In the genomic region with DNA sequence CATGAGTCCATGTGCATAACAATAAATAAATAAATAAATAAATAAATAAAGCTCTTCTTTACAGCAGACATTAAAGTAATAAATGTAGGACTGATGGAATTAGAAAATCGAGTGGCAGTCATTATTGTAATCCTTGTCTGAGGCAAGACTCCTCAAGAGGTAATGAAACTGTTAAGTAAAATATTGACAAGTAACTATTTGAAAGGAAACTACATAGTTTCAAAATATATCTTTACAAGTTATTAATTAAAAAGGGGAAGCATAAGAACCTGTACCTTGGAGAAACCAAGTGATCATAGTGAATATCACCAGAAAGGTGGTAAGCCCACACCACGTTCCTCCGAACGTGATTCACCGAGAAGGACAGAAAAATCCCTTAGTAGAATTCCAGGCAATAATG, we compare ENCODE assay signal across 18 cellular contexts.
A peak's percentile ranks its signal among the peaks of the same experiment; 100 is the strongest.
DNase-seq lines count a peak whose midpoint lies in the region; ATAC-seq and TF ChIP-seq lines count a peak whose summit lies in the region.
"Had no signal": no experiment of that assay in that cellular context is flagged by ENCODE, and none has a peak within 500 bp of the region (broad histone marks: within the 10 kb centered on the region; RNA-seq: fewer than 3 reads in every experiment).

No MANE protein-coding gene starts in this region.

- no peak overlapping the region for H3K27ac Mint-ChIP-seq in endothelial cell (ENCODE audit: unreplicated experiment)

- no peak for TF ChIP-seq CTCF in endothelial cell (IDR thresholded peaks at IDR 0.05; ENCODE audit: unreplicated experiment)

- no peak overlapping the region for H3K4me3 Mint-ChIP-seq in endothelial cell (ENCODE audit: unreplicated experiment)

- H3K36me3 Mint-ChIP-seq in endothelial cell (ENCODE audit: low read depth, unreplicated experiment), result no peaks in the 10 kb centered on the region

- no peaks in the 10 kb centered on the region for H3K27me3 Mint-ChIP-seq in endothelial cell (ENCODE audit: unreplicated experiment)

- no peak for DNase-seq in stimulated activated naive CD8-positive, alpha-beta T cell treated with anti-CD3 and anti-CD28 coated beads, Interleukin-15, Interleukin-2, amounts not matched to agents 100 U/mL and 50 U/mL, for 24 hours
- no peak for DNase-seq in stimulated activated CD4-positive, alpha-beta T cell treated with anti-CD3 and anti-CD28 coated beads, Interleukin-15, amount 100 ng/mL, for 24 hours
- DNase-seq in endothelial cell (ENCODE audit: low spot score) (no peak), NCI-H1694 (lab: John Stamatoyannopoulos, UW) (no peak)
- DNase-seq: MG63, NCI-H1092 treated with DMSO at 0.1 percent for 48 hours, NCI-H1694 treated with DMSO at 0.1 percent for 48 hours, NCI-H446 treated with DMSO at 0.1 percent for 48 hours, NCI-H82, T-helper 1 cell had no signal

- H3K9me3 Mint-ChIP-seq in endothelial cell (ENCODE audit: unreplicated experiment), result no peaks in the 10 kb centered on the region

- peaks cover 4% of the 10 kb centered on the region for H3K4me1 Mint-ChIP-seq in endothelial cell (ENCODE audit: unreplicated experiment)

- ATAC-seq in GM18861 (IDR thresholded peaks at IDR 0.05; ENCODE audit: unreplicated experiment) (peak; percentile 83), GM19463 (IDR thresholded peaks at IDR 0.05; ENCODE audit: unreplicated experiment) (peak; percentile 68), HG02938 (IDR thresholded peaks at IDR 0.05; ENCODE audit: unreplicated experiment) (peak; percentile 66), HG03378 (IDR thresholded peaks at IDR 0.05; ENCODE audit: unreplicated experiment) (peak; percentile 86)
- ATAC-seq in stimulated activated naive CD8-positive, alpha-beta T cell treated with anti-CD3 and anti-CD28 coated beads, Interleukin-15, Interleukin-2, amounts not matched to agents 100 U/mL and 50 U/mL, for 24 hours, result no peak
- ATAC-seq: A549, HCT116, Panc1, Right ventricle myocardium inferior had no signal
